ENCODE assay signal across 1 cellular context in genomic region chr19:45730389-45731288, GRCh38.
TF ChIP-seq lines count a peak whose summit lies in the region.

TSS of gene FBXO46 (minus strand) at chr19:45730896. CDS start at chr19:45713495, 17,401 bp downstream.

TF ChIP-seq in K562, 482 proteins besides CTCF, POLR2A, EP300 and RAD21 (continued from another document and continues in another):
- TF ChIP-seq, protein P1, sequence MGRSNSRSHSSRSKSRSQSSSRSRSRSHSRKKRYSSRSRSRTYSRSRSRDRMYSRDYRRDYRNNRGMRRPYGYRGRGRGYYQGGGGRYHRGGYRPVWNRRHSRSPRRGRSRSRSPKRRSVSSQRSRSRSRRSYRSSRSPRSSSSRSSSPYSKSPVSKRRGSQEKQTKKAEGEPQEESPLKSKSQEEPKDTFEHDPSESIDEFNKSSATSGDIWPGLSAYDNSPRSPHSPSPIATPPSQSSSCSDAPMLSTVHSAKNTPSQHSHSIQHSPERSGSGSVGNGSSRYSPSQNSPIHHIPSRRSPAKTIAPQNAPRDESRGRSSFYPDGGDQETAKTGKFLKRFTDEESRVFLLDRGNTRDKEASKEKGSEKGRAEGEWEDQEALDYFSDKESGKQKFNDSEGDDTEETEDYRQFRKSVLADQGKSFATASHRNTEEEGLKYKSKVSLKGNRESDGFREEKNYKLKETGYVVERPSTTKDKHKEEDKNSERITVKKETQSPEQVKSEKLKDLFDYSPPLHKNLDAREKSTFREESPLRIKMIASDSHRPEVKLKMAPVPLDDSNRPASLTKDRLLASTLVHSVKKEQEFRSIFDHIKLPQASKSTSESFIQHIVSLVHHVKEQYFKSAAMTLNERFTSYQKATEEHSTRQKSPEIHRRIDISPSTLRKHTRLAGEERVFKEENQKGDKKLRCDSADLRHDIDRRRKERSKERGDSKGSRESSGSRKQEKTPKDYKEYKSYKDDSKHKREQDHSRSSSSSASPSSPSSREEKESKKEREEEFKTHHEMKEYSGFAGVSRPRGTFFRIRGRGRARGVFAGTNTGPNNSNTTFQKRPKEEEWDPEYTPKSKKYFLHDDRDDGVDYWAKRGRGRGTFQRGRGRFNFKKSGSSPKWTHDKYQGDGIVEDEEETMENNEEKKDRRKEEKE (IDR thresholded peaks at IDR 0.05; ENCODE audit: borderline replicate concordance in 1 of 2, control insufficient read depth in 1 of 2, low read depth in 2 of 2, low read length in 1 of 2): peak in 1 of 2 experiments; percentile 43; a peak in 1 of 4 replicates
- TF ChIP-seq JUND (IDR thresholded peaks at IDR 0.05; ENCODE audit: borderline replicate concordance, low read depth, low read length) (peak; percentile 56), JUND (tag; IDR thresholded peaks at IDR 0.05; ENCODE audit: borderline replicate concordance, low read depth, low read length) (no peak; the same call in 2 of the 3 replicates), RBM22 (IDR thresholded peaks at IDR 0.05; ENCODE audit: low read depth, low read length, poor library complexity, severe bottlenecking) (no peak), GABPB1 (CRISPR knock-in tag; IDR thresholded peaks at IDR 0.05) (peak; percentile 88), NFATC3 (IDR thresholded peaks at IDR 0.05) (no peak), ELF1 (tag; IDR thresholded peaks at IDR 0.05) (peak; percentile 100), TFAM (CRISPR knock-in tag; conservative IDR thresholded peaks at IDR 0.05) (no peak), SMC3 (conservative IDR thresholded peaks at IDR 0.05; ENCODE audit: insufficient read depth, low read depth, low read length) (no peak), ZNF561 (CRISPR knock-in tag; conservative IDR thresholded peaks at IDR 0.05) (no peak), ZNF639 (CRISPR knock-in tag; conservative IDR thresholded peaks at IDR 0.05 in 1 of 2, IDR thresholded peaks at IDR 0.05 in 1 of 2) (peak in 1 of 2 experiments; percentile 77; a peak in 2 of 4 replicates), ZC3H8 (IDR thresholded peaks at IDR 0.05) (no peak), TAF15 (IDR thresholded peaks at IDR 0.05; ENCODE audit: low read depth, low read length) (no peak), ZNF431 (CRISPR knock-in tag; IDR thresholded peaks at IDR 0.05) (no peak), E2F4 (CRISPR knock-in tag; IDR thresholded peaks at IDR 0.05; ENCODE audit: low read depth) (no peak), PTRF (tag; IDR thresholded peaks at IDR 0.05) (no peak), ZNF316 (IDR thresholded peaks at IDR 0.05) (no peak; the same call in 1 of the 2 replicates), ZBTB11 (CRISPR knock-in tag; IDR thresholded peaks at IDR 0.05) (peak in 1 of 3 experiments; percentile 92; a peak in 2 of 6 replicates), YBX1 (IDR thresholded peaks at IDR 0.05) (no peak), ZNF644 (tag; IDR thresholded peaks at IDR 0.05; ENCODE audit: low read depth) (no peak; the same call in 1 of the 2 replicates), ZNF408 (CRISPR knock-in tag; IDR thresholded peaks at IDR 0.05; ENCODE audit: low read depth) (no peak), CUX1 (CRISPR knock-in tag; IDR thresholded peaks at IDR 0.05) (no peak), PHF20 (IDR thresholded peaks at IDR 0.05; ENCODE audit: partially characterized antibody) (peak; percentile 84), WHSC1 (IDR thresholded peaks at IDR 0.05; ENCODE audit: low read length) (no peak), ZNF224 (CRISPR knock-in tag; IDR thresholded peaks at IDR 0.05) (no peak), SLC30A9 (CRISPR knock-in tag; IDR thresholded peaks at IDR 0.05) (no peak)
- TF ChIP-seq, protein P2, sequence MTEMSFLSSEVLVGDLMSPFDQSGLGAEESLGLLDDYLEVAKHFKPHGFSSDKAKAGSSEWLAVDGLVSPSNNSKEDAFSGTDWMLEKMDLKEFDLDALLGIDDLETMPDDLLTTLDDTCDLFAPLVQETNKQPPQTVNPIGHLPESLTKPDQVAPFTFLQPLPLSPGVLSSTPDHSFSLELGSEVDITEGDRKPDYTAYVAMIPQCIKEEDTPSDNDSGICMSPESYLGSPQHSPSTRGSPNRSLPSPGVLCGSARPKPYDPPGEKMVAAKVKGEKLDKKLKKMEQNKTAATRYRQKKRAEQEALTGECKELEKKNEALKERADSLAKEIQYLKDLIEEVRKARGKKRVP (CRISPR knock-in tag; IDR thresholded peaks at IDR 0.05): no peak
- TF ChIP-seq, protein P3, sequence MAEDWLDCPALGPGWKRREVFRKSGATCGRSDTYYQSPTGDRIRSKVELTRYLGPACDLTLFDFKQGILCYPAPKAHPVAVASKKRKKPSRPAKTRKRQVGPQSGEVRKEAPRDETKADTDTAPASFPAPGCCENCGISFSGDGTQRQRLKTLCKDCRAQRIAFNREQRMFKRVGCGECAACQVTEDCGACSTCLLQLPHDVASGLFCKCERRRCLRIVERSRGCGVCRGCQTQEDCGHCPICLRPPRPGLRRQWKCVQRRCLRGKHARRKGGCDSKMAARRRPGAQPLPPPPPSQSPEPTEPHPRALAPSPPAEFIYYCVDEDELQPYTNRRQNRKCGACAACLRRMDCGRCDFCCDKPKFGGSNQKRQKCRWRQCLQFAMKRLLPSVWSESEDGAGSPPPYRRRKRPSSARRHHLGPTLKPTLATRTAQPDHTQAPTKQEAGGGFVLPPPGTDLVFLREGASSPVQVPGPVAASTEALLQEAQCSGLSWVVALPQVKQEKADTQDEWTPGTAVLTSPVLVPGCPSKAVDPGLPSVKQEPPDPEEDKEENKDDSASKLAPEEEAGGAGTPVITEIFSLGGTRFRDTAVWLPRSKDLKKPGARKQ (CRISPR knock-in tag; IDR thresholded peaks at IDR 0.05): no peak
